Comparison of ENCODE assay signal across 8 cellular contexts in the genomic region with DNA sequence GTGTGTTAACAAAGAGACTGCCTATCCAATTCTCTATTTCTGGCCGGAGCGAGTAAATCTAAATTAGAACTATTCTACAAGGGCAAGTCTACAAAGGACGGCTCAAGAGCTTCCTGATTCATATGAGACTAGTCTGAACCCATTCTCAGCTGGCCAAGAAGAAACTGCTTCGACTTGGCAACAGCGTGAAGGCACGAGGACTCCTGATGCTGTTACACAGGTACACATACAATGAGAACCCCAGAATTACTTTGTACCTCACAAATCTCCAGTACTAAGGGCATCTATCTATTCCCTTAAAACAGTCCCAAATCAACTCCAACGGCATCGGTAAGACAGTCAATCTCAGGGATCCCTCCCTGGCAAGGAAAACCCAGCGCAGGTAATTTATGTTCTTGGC. TPM values are rescaled to one million over a fixed set of nuclear protein-coding genes. Genes with fewer than 3 reads are reported as not detected.
A peak's percentile ranks its signal among the peaks of the same experiment; 100 is the strongest.
DNase-seq lines count a peak whose midpoint lies in the region; ATAC-seq and TF ChIP-seq lines count a peak whose summit lies in the region.

No MANE protein-coding gene starts in this region.

- H3K27me3 ChIP-seq in Caco-2 (replicated peaks; ENCODE audit: control insufficient read depth, insufficient read depth, low read length), result no peaks in the 10 kb centered on the region
- H3K27me3 ChIP-seq in PC-9 (ENCODE audit: insufficient read depth, low read depth), result no peaks in the 10 kb centered on the region
- H3K27me3 ChIP-seq in ovary, result no peaks in the 10 kb centered on the region

- no peak for TF ChIP-seq EP300 in ovary (IDR thresholded peaks at IDR 0.05)

- H3K27ac ChIP-seq in PC-9 (no peak overlapping the region), epithelial cell of prostate (peak overlapping the region; percentile 89), ovary (no peak overlapping the region)

- POLR2A ChIA-PET in Caco-2 (lab: Charles Lee) (no interaction called here), PC-9 (lab: Charles Lee; ENCODE audit: unreplicated experiment) (interaction anchor here (0.6 kb wide), 1 partner anchor 1501 kb away, joined by 6 read pairs; no protein-coding TSS in a partner anchor)

- H2AFZ ChIP-seq in PC-9, result no peak overlapping the region

- no peak for TF ChIP-seq POLR2A in ovary (IDR thresholded peaks at IDR 0.05)

- ATAC-seq in GM19395 (IDR thresholded peaks at IDR 0.05; ENCODE audit: unreplicated experiment) (no peak), HG02759 (IDR thresholded peaks at IDR 0.05; ENCODE audit: unreplicated experiment) (no peak)

- H3F3A ChIP-seq in PC-9 (ENCODE audit: insufficient read depth, low read depth), result peaks cover 30% of the 10 kb centered on the region

- no peaks in the 10 kb centered on the region for H3K9me2 ChIP-seq in PC-9 (ENCODE audit: insufficient read depth)

- no peak for TF ChIP-seq CTCF in Caco-2 (IDR thresholded peaks at IDR 0.05; ENCODE audit: insufficient read depth in 1 of 2, low read depth in 1 of 2, low read length in 1 of 2, severe bottlenecking in 1 of 2, unreplicated experiment in 1 of 2)
- no peak for TF ChIP-seq CTCF in PC-9 (conservative IDR thresholded peaks at IDR 0.05)
- no peak for TF ChIP-seq CTCF in ovary (IDR thresholded peaks at IDR 0.05)

- H3K4me3 ChIP-seq in Caco-2 (ENCODE audit: low read depth, low read length) (peak overlapping the region; percentile 99), PC-9 (peak overlapping the region; percentile 98), ovary (peak overlapping the region; percentile 72)

- peaks cover 16% of the 10 kb centered on the region for H3K4me1 Mint-ChIP-seq in Caco-2 (ENCODE audit: low read depth, unreplicated experiment)

- peak overlapping the region; percentile 100 for H3K4me2 ChIP-seq in PC-9

- intact Hi-C loops in Caco-2 (cut with micrococcal nuclease; ENCODE audit: unreplicated experiment), result loop anchor here (10.0 kb wide), 1 partner anchor 170 kb away; the partner anchor contains the start of gene SLC43A2
- intact Hi-C loops in PC-9 (cut with micrococcal nuclease; ENCODE audit: unreplicated experiment), result loop anchor here (10.0 kb wide), 1 partner anchor 60 kb away; no protein-coding TSS in a partner anchor
- intact Hi-C loops in ovary (cut with DNase I), result loop anchor here in 2 of 4 donors (5.0 to 10.0 kb wide), 5 partner anchors 50 to 90 kb away; partner anchors contain the start of genes INPP5K (in 1 of the 2) and YWHAE (in 1 of the 2)

- H4K20me1 ChIP-seq in PC-9 (ENCODE audit: insufficient read depth), result peaks cover 56% of the 10 kb centered on the region

- H3K79me2 ChIP-seq in PC-9 (ENCODE audit: low read depth), result peaks cover 64% of the 10 kb centered on the region

- H3K9me3 ChIP-seq in Caco-2, result no peaks in the 10 kb centered on the region
- H3K9me3 ChIP-seq in PC-9 (ENCODE audit: insufficient read depth, low read depth), result no peaks in the 10 kb centered on the region
- H3K9me3 ChIP-seq in ovary, result no peaks in the 10 kb centered on the region

- peak overlapping the region; percentile 93 for H3K4me3 Mint-ChIP-seq in Caco-2 (ENCODE audit: unreplicated experiment)

- DNase-seq in Caco-2, result no peak
- no peak for DNase-seq in PC-9
- no peak for DNase-seq in epithelial cell of prostate (ENCODE audit: low read depth, low spot score)
- DNase-seq in ovary, result no peak
- DNase-seq in DMS 273 treated with DMSO at 0.1 percent for 48 hours (lab: John Stamatoyannopoulos, UW), result no peak
- DNase-seq in activated effector memory CD4-positive, alpha-beta T cell treated with anti-CD3 and anti-CD28 coated beads, Interleukin-2, amount 50 U/mL, for 16 hours, result no peak

- peak overlapping the region; percentile 58 for H3K27ac Mint-ChIP-seq in Caco-2 (ENCODE audit: unreplicated experiment)

- H3K27me3 Mint-ChIP-seq in Caco-2 (ENCODE audit: insufficient read depth, unreplicated experiment), result no peaks in the 10 kb centered on the region

- H3K36me3 Mint-ChIP-seq in Caco-2 (ENCODE audit: insufficient read depth, unreplicated experiment), result peaks cover 73% of the 10 kb centered on the region

- 46 to 50% (median 48%) methylated on average over 9 of the region's 9 CpGs for WGBS in ovary, 3 donors

- BruUV-seq in Caco-2 (replicated peaks; lab: Mats Ljungman, UMichigan), result no TSS peak
- TSS peak; percentile 29 for BruUV-seq in PC-9 (replicated peaks; lab: Mats Ljungman, UMichigan)

- H3K9me3 Mint-ChIP-seq in Caco-2 (ENCODE audit: unreplicated experiment), result no peaks in the 10 kb centered on the region

- CTCF ChIA-PET in Caco-2 (lab: Charles Lee) (interaction anchor here (4.1 kb wide), 1 partner anchor 62 kb away, joined by 17 read pairs; the partner anchor contains the start of gene INPP5K), PC-9 (lab: Charles Lee) (no interaction called here)

- peaks cover 14% of the 10 kb centered on the region for H3K4me1 ChIP-seq in Caco-2
- H3K4me1 ChIP-seq in PC-9 (replicated peaks; ENCODE audit: insufficient read depth), result peaks cover 14% of the 10 kb centered on the region
- peaks cover 9% of the 10 kb centered on the region for H3K4me1 ChIP-seq in ovary (ENCODE audit: insufficient read depth)

- H3K36me3 ChIP-seq in Caco-2 (ENCODE audit: control insufficient read depth, insufficient read depth, low read length), result no peaks in the 10 kb centered on the region; the same call in 1 of the 2 replicates
- H3K36me3 ChIP-seq in PC-9 (ENCODE audit: low read depth), result 0 out of 2 replicates have a peak, but pooled peaks cover 7% of the 10 kb centered on the region
- no peaks in the 10 kb centered on the region for H3K36me3 ChIP-seq in ovary

RNA-seq across cellular contexts. Expression of gene CRK, which starts 1.5 kb away (rescaled TPM):
- total RNA-seq in Caco-2 (2022) (70.0 and 72.3 TPM in 2 replicates), PC-9 (2021) (57.1 and 57.9 TPM in 2 replicates), ovary (10 to 100 TPM; 40.0 to 60.6 (median 48.8) TPM)
- 10 to 100 TPM; 31.7 to 41.4 TPM for polyA plus RNA-seq in ovary

RNA-seq across cellular contexts. Expression of gene MYO1C, which starts 37.9 kb away (rescaled TPM):
- 162 and 171 TPM in 2 replicates for total RNA-seq in Caco-2 (2022)
- 237 and 261 TPM in 2 replicates for total RNA-seq in PC-9 (2021)
- total RNA-seq in ovary, result 100 to 1,000 TPM in 5 of 7 donors, 10 to 100 TPM in 2; 41.8 to 140 (median 106) TPM
- 10 to 100 TPM; 49.4 to 72.2 TPM for polyA plus RNA-seq in ovary

RNA-seq across cellular contexts. Expression of gene YWHAE, which starts 54.5 kb away (rescaled TPM):
- total RNA-seq in Caco-2 (2022), result 915 and 956 TPM in 2 replicates
- total RNA-seq in PC-9 (2021), result 841 and 1,140 TPM in 2 replicates
- 100 to 1,000 TPM; 384 to 524 (median 452) TPM for total RNA-seq in ovary
- 100 to 1,000 TPM; 288 to 589 TPM for polyA plus RNA-seq in ovary
